ENCODE assay signal across 15 cellular contexts in genomic region chr22:29093501-29093921, GRCh38. TPM values are rescaled to one million over a fixed set of nuclear protein-coding genes. Genes with fewer than 3 reads are reported as not detected.
DNase-seq lines count a peak whose midpoint lies in the region; ATAC-seq, FAIRE-seq and TF ChIP-seq lines count a peak whose summit lies in the region.
"Had no signal": no experiment of that assay in that cellular context is flagged by ENCODE, and none has a peak within 500 bp of the region (broad histone marks: within the 10 kb centered on the region; RNA-seq: fewer than 3 reads in every experiment).

No MANE protein-coding gene starts in this region.

- peak; percentile 61 for FAIRE-seq in H54 (lab: Jason Lieb, UNC)
- FAIRE-seq: D721Med had no signal

- H3K4me3 ChIP-seq in left lung (no peak overlapping the region), suprapubic skin (no peak overlapping the region)

- H3K27ac ChIP-seq in caudate nucleus (ENCODE audit: low read depth, low read length) = peak overlapping the region; percentile 89
- peak overlapping the region; percentile 14 to 26 for H3K27ac ChIP-seq in left lung
- peak overlapping the region; percentile 30 for H3K27ac ChIP-seq in suprapubic skin

- TF ChIP-seq POLR2A in H54 (IDR thresholded peaks at IDR 0.05; ENCODE audit: low read depth, low read length) (no peak), suprapubic skin (IDR thresholded peaks at IDR 0.05) (no peak), GM18505 (IDR thresholded peaks at IDR 0.05; ENCODE audit: borderline replicate concordance, extremely low read depth, insufficient read depth, insufficient read length) (no peak)

- H3K27me3 ChIP-seq in left lung = no peaks in the 10 kb centered on the region
- H3K27me3 ChIP-seq in suprapubic skin = no peaks in the 10 kb centered on the region

- H3K36me3 ChIP-seq in left lung = peaks cover 0 to 8% of the 10 kb centered on the region in 2 donors
- H3K36me3 ChIP-seq in suprapubic skin = peaks cover 8% of the 10 kb centered on the region

- DNase-seq in H54 (ENCODE audit: insufficient read length, low spot score) (no peak), caudate nucleus (lab: John Stamatoyannopoulos, UW) (peak in 13 of 61 donors; percentile 4 to 71 (median 20)), left lung (no peak), suprapubic skin (ENCODE audit: low spot score in 2 of 2) (no peak), KG1 (lab: John Stamatoyannopoulos, UW) (no peak)
- no peak for DNase-seq in stimulated activated naive CD8-positive, alpha-beta T cell treated with anti-CD3 and anti-CD28 coated beads, Interleukin-15, Interleukin-2, amounts not matched to agents 100 U/mL and 50 U/mL, for 24 hours
- DNase-seq: activated CD4-positive, alpha-beta memory T cell treated with anti-CD3 and anti-CD28 coated beads for 36 hours; endodermal cell; NCI-H1436 had no signal

- ATAC-seq in left lung (peak; percentile 59), GM21423 (IDR thresholded peaks at IDR 0.05; ENCODE audit: unreplicated experiment) (no peak), GM18505 (IDR thresholded peaks at IDR 0.05; ENCODE audit: unreplicated experiment) (no peak)
- ATAC-seq in stimulated activated naive CD8-positive, alpha-beta T cell treated with anti-CD3 and anti-CD28 coated beads, Interleukin-15, Interleukin-2, amounts not matched to agents 100 U/mL and 50 U/mL, for 24 hours = no peak

- H3K4me1 ChIP-seq in left lung = peaks cover 8 to 10% of the 10 kb centered on the region in 2 donors
- peaks cover 19% of the 10 kb centered on the region for H3K4me1 ChIP-seq in suprapubic skin

- H3K9me3 ChIP-seq in left lung = no peaks in the 10 kb centered on the region
- H3K9me3 ChIP-seq in suprapubic skin = no peaks in the 10 kb centered on the region

- TF ChIP-seq CTCF in left lung (IDR thresholded peaks at IDR 0.05) (no peak), suprapubic skin (IDR thresholded peaks at IDR 0.05) (no peak)

- 43% methylated on average over 3 of the region's 3 CpGs for WGBS in suprapubic skin

- intact Hi-C loops in left lung (cut with DNase I) = no loop called here

- no peak for TF ChIP-seq EP300 in suprapubic skin (IDR thresholded peaks at IDR 0.05)

RNA-seq across cellular contexts. Expression of gene KREMEN1, which starts 20.7 kb away (rescaled TPM):
- total RNA-seq in left lung = 10 to 100 TPM; 24.6 to 42.3 TPM
- 10 to 100 TPM; 51.6 to 71.1 (median 60.9) TPM for total RNA-seq in suprapubic skin
- total RNA-seq: T-helper 1 cell treated with Interleukin-12 subunit alpha and Interleukin-12 subunit beta and Interleukin-4 antibody, amounts not matched to agents 30 ng/mL and 1 ng/mL, for 36 hours had no signal

RNA-seq across cellular contexts. Expression of gene C22orf31, which starts 31.9 kb away (rescaled TPM):
- total RNA-seq in left lung = under 1 TPM in 1 of 2 donors, not detected in 1; 0.29 TPM
- not detected for total RNA-seq in suprapubic skin
- total RNA-seq: activated CD4-positive, alpha-beta memory T cell treated with anti-CD3 and anti-CD28 coated beads for 36 hours; endodermal cell; HT-29; T-helper 1 cell treated with Interleukin-12 subunit alpha and Interleukin-12 subunit beta and Interleukin-4 antibody, amounts not matched to agents 30 ng/mL and 1 ng/mL, for 36 hours; ureter had no signal

Comparison
In these comparisons a context has a peak if more than half of its experiments do, and no peak if none do; other contexts are left out.
1. H3K27ac ChIP-seq: peak in every context shown above with its lines; median percentile 89 in caudate nucleus; 30 in suprapubic skin; 20 in left lung.